In genomic region chr13:28489536-28489935, GRCh38 we compare ENCODE assay signal across 19 cellular contexts. TPM values are rescaled to one million over a fixed set of nuclear protein-coding genes. Genes with fewer than 3 reads are reported as not detected.
DNase-seq lines count a peak whose midpoint lies in the region; ATAC-seq and TF ChIP-seq lines count a peak whose summit lies in the region.
"Had no signal": no experiment of that assay in that cellular context is flagged by ENCODE, and none has a peak within 500 bp of the region (broad histone marks: within the 10 kb centered on the region; RNA-seq: fewer than 3 reads in every experiment).

No MANE protein-coding gene starts in this region.

- ATAC-seq in right cardiac atrium (no peak), GM21515 (IDR thresholded peaks at IDR 0.05; ENCODE audit: unreplicated experiment) (no peak), right lobe of liver (no peak), GM18520 (IDR thresholded peaks at IDR 0.05; ENCODE audit: unreplicated experiment) (no peak)
- ATAC-seq: gastroesophageal sphincter, HepG2 had no signal

- TF ChIP-seq POLR2A in esophagus muscularis mucosa (IDR thresholded peaks at IDR 0.05; ENCODE audit: low read depth), result no peak
- no peak for TF ChIP-seq POLR2A in right lobe of liver (IDR thresholded peaks at IDR 0.05)

- DNase-seq in right cardiac atrium (no peak), cardiac septum (ENCODE audit: low spot score) (no peak), NCI-H524 (lab: John Stamatoyannopoulos, UW) (peak; percentile 69 to 84), esophagus muscularis mucosa (ENCODE audit: extremely low spot score) (peak; percentile 86), right lobe of liver (no peak)
- no peak for DNase-seq in stimulated activated CD4-positive, alpha-beta T cell treated with anti-CD3 and anti-CD28 coated beads, Interleukin-12 subunit alpha, Interleukin-12 subunit beta, amount 100 ng/mL, for 4 hours
- DNase-seq: activated CD4-positive, alpha-beta memory T cell treated with anti-CD3 and anti-CD28 coated beads for 36 hours; BE2C; DMS79 treated with DMSO at 0.1 percent for 48 hours; NCI-H146; NCI-H526; stimulated activated CD4-positive, alpha-beta T cell treated with anti-CD3 and anti-CD28 coated beads, Interleukin-1b, Interleukin-23, amount 100 ng/mL, for 48 hours; stimulated activated CD8-positive, alpha-beta memory T cell treated with anti-CD3 and anti-CD28 coated beads, Interleukin-4, amount 100 ng/mL, for 48 hours had no signal

- H3K36me3 ChIP-seq in esophagus muscularis mucosa (no peaks in the 10 kb centered on the region), right lobe of liver (no peaks in the 10 kb centered on the region)
- H3K36me3 ChIP-seq: ascending aorta, BE2C, gastroesophageal sphincter had no signal

- TF ChIP-seq CTCF in esophagus muscularis mucosa (IDR thresholded peaks at IDR 0.05), result no peak
- TF ChIP-seq CTCF in right lobe of liver (IDR thresholded peaks at IDR 0.05), result no peak

- H3K4me1 ChIP-seq in right cardiac atrium (ENCODE audit: control insufficient read depth, insufficient read depth, low read length), result peaks cover 9% of the 10 kb centered on the region
- peaks cover 11 to 27% (median 12%) of the 10 kb centered on the region in 4 donors for H3K4me1 ChIP-seq in esophagus muscularis mucosa
- peaks cover 0 to 10% (median 0%) of the 10 kb centered on the region in 4 donors for H3K4me1 ChIP-seq in right lobe of liver
- H3K4me1 ChIP-seq: BE2C had no signal

- H3K27me3 ChIP-seq in right cardiac atrium (ENCODE audit: control insufficient read depth, insufficient read depth) (no peaks in the 10 kb centered on the region), esophagus muscularis mucosa (peaks cover 0 to 69% (median 17%) of the 10 kb centered on the region in 4 donors), right lobe of liver (peaks cover 14 to 30% of the 10 kb centered on the region in 2 donors)

- no peak overlapping the region for H3K27ac ChIP-seq in right cardiac atrium (ENCODE audit: low read length)
- no peak overlapping the region for H3K27ac ChIP-seq in esophagus muscularis mucosa (replicated peaks in 1 of 4)
- no peak overlapping the region for H3K27ac ChIP-seq in right lobe of liver
- H3K27ac ChIP-seq: ascending aorta, gastroesophageal sphincter, RWPE1 had no signal

- WGBS in right cardiac atrium, result 39% methylated on average over 5 of the region's 5 CpGs
- 45% methylated on average over 5 of the region's 5 CpGs for WGBS in esophagus muscularis mucosa
- 31% methylated on average over 5 of the region's 5 CpGs for WGBS in right lobe of liver (ENCODE audit: insufficient coverage, low coverage, low lambda C conversion rate, missing lambda C conversion rate)

- no peak for TF ChIP-seq EP300 in esophagus muscularis mucosa (IDR thresholded peaks at IDR 0.05)

- H3K4me3 ChIP-seq in right cardiac atrium (ENCODE audit: low read length), result peak overlapping the region; percentile 7
- H3K4me3 ChIP-seq in esophagus muscularis mucosa, result no peak overlapping the region
- no peak overlapping the region for H3K4me3 ChIP-seq in right lobe of liver
- H3K4me3 ChIP-seq: ascending aorta had no signal

- intact Hi-C loops in right cardiac atrium (cut with DNase I), result loop anchor here in 1 of 4 donors (10.0 kb wide), 1 partner anchor 155 kb away; no protein-coding TSS in a partner anchor
- intact Hi-C loops in cardiac septum (cut with DNase I), result no loop called here
- intact Hi-C loops in esophagus muscularis mucosa (cut with DNase I), result no loop called here
- intact Hi-C loops in right lobe of liver (cut with DNase I), result no loop called here

- H3K9me3 ChIP-seq in right cardiac atrium (ENCODE audit: control insufficient read depth, low read length) (no peaks in the 10 kb centered on the region), esophagus muscularis mucosa (no peaks in the 10 kb centered on the region), right lobe of liver (no peaks in the 10 kb centered on the region)
- H3K9me3 ChIP-seq: ascending aorta, BE2C, gastroesophageal sphincter had no signal

RNA-seq across cellular contexts. Expression of gene FLT1, which starts 5.4 kb away (rescaled TPM):
- 10 to 100 TPM; 31.0 to 53.4 (median 43.0) TPM for total RNA-seq in right cardiac atrium
- polyA plus RNA-seq in right cardiac atrium, result 24.9 TPM
- total RNA-seq in cardiac septum, result 53.4 TPM
- 10 to 100 TPM; 12.5 to 46.2 (median 31.3) TPM for total RNA-seq in esophagus muscularis mucosa
- total RNA-seq in right lobe of liver, result 10 to 100 TPM; 10.6 to 66.4 (median 20.5) TPM
- polyA plus RNA-seq: HepG2 had no signal

Comparison
In these comparisons a context has a peak if more than half of its experiments do, and no peak if none do; other contexts are left out.
1. DNase-seq: peak in NCI-H524 (2 of 2) and esophagus muscularis mucosa (single experiment); none in right cardiac atrium (0 of 3), cardiac septum (single experiment), stimulated activated CD4-positive, alpha-beta T cell treated with anti-CD3 and anti-CD28 coated beads, Interleukin-12 subunit alpha, Interleukin-12 subunit beta, amount 100 ng/mL, for 4 hours (single experiment) and right lobe of liver (0 of 3).